ENCODE assay signal across 12 cellular contexts in genomic region chr19:29098863-29099481, GRCh38.
A peak's percentile ranks its signal among the peaks of the same experiment; 100 is the strongest.
DNase-seq lines count a peak whose midpoint lies in the region; ATAC-seq, FAIRE-seq and TF ChIP-seq lines count a peak whose summit lies in the region.
"Had no signal": no experiment of that assay in that cellular context is flagged by ENCODE, and none has a peak within 500 bp of the region (broad histone marks: within the 10 kb centered on the region; RNA-seq: fewer than 3 reads in every experiment).

No MANE protein-coding gene starts in this region.

- H3K9me2 ChIP-seq in hepatocyte (replicated peaks; ENCODE audit: insufficient read depth), result no peaks in the 10 kb centered on the region

- H4K20me1 ChIP-seq in astrocyte (ENCODE audit: insufficient read depth, low read length) (no peaks in the 10 kb centered on the region), hepatocyte (ENCODE audit: insufficient read depth, poor library complexity, severe bottlenecking) (no peaks in the 10 kb centered on the region)

- H3K27ac Mint-ChIP-seq in astrocyte (ENCODE audit: unreplicated experiment), result peak overlapping the region; percentile 83
- no peak overlapping the region for H3K27ac Mint-ChIP-seq in activated CD8-positive, alpha-beta T cell treated with anti-CD3 and anti-CD28 coated beads for 36 hours
- H3K27ac Mint-ChIP-seq: nephron had no signal

- H3K9ac ChIP-seq in astrocyte (ENCODE audit: low read length) (no peak overlapping the region), subcutaneous abdominal adipose tissue (ENCODE audit: low read length in 5 of 5) (peak overlapping the region in 2 of 5 donors; percentile 17 to 54)

- H3K4me3 ChIP-seq in HEK293 (ENCODE audit: low read depth, low read length), result no peak overlapping the region
- H3K4me3 ChIP-seq in astrocyte (ENCODE audit: insufficient read depth, low read depth, low read length), result no peak overlapping the region
- H3K4me3 ChIP-seq in hepatocyte, result no peak overlapping the region
- no peak overlapping the region for H3K4me3 ChIP-seq in subcutaneous abdominal adipose tissue (ENCODE audit: low read depth in 1 of 5, low read length in 5 of 5)

- peaks cover 26% of the 10 kb centered on the region for H3K27me3 Mint-ChIP-seq in astrocyte (ENCODE audit: low read depth, unreplicated experiment)
- peaks cover 5% of the 10 kb centered on the region for H3K27me3 Mint-ChIP-seq in activated CD8-positive, alpha-beta T cell treated with anti-CD3 and anti-CD28 coated beads for 36 hours

- TF ChIP-seq CTCF in HEK293 (tag by site-specific recombination; IDR thresholded peaks at IDR 0.05), result no peak
- no peak for TF ChIP-seq CTCF in astrocyte (IDR thresholded peaks at IDR 0.05; ENCODE audit: insufficient read depth, low read depth, low read length)
- TF ChIP-seq CTCF in hepatocyte (IDR thresholded peaks at IDR 0.05; ENCODE audit: poor library complexity), result no peak
- TF ChIP-seq CTCF in activated CD8-positive, alpha-beta T cell treated with anti-CD3 and anti-CD28 coated beads for 36 hours (IDR thresholded peaks at IDR 0.05), result no peak

- CTCF ChIA-PET in HEK293 (lab: Yijun Ruan, JAX), result interaction anchor here (1.0 to 2.5 kb wide), 4 partner anchors 15 to 165 kb away, joined by 3 to 7 read pairs (median 6); no protein-coding TSS in a partner anchor
- CTCF ChIA-PET in activated CD8-positive, alpha-beta T cell treated with anti-CD3 and anti-CD28 coated beads for 36 hours (lab: Charles Lee), result no interaction called here

- no peak for ATAC-seq in activated CD8-positive, alpha-beta T cell treated with anti-CD3 and anti-CD28 coated beads for 36 hours
- ATAC-seq in HG03025 (IDR thresholded peaks at IDR 0.05; ENCODE audit: low FRiP score, unreplicated experiment), result no peak
- no peak for ATAC-seq in GM18870 (IDR thresholded peaks at IDR 0.05; ENCODE audit: unreplicated experiment)

- H3K36me3 Mint-ChIP-seq in astrocyte (ENCODE audit: low read depth, unreplicated experiment), result no peaks in the 10 kb centered on the region
- H3K36me3 Mint-ChIP-seq in activated CD8-positive, alpha-beta T cell treated with anti-CD3 and anti-CD28 coated beads for 36 hours (ENCODE audit: low read depth), result no peaks in the 10 kb centered on the region

- H3K4me1 ChIP-seq in HEK293 (ENCODE audit: control insufficient read depth, insufficient read depth, low read length) (no peaks in the 10 kb centered on the region), astrocyte (ENCODE audit: insufficient read depth, low read length) (no peaks in the 10 kb centered on the region), hepatocyte (ENCODE audit: insufficient read depth) (peaks cover 4% of the 10 kb centered on the region), subcutaneous abdominal adipose tissue (ENCODE audit: control insufficient read depth in 5 of 5, insufficient read depth in 5 of 5, low read length in 5 of 5) (peaks cover 2 to 40% (median 34%) of the 10 kb centered on the region in 5 donors)

- H3K4me2 ChIP-seq in astrocyte (ENCODE audit: low read length) (no peak overlapping the region), hepatocyte (no peak overlapping the region)

- DNase-seq in astrocyte (ENCODE audit: low read depth) (no peak), hepatocyte (ENCODE audit: low spot score) (peak; percentile 75), ecto neural progenitor cell (ENCODE audit: low spot score) (no peak)
- DNase-seq in activated CD8-positive, alpha-beta T cell treated with anti-CD3 and anti-CD28 coated beads for 36 hours, result no peak
- DNase-seq: effector CD8-positive, alpha-beta T cell; SHP77 had no signal

- no peak overlapping the region for H2AFZ ChIP-seq in astrocyte (ENCODE audit: low read depth, low read length)
- no peak overlapping the region for H2AFZ ChIP-seq in hepatocyte

- H3K4me3 Mint-ChIP-seq in astrocyte (ENCODE audit: unreplicated experiment), result no peak overlapping the region
- H3K4me3 Mint-ChIP-seq in activated CD8-positive, alpha-beta T cell treated with anti-CD3 and anti-CD28 coated beads for 36 hours, result no peak overlapping the region
- H3K4me3 Mint-ChIP-seq: nephron had no signal

- H3K79me2 ChIP-seq in astrocyte (ENCODE audit: insufficient read depth, low read length) (no peaks in the 10 kb centered on the region), hepatocyte (no peaks in the 10 kb centered on the region)

- H3K27ac ChIP-seq in HEK293 (ENCODE audit: extremely low read depth, low read depth, low read length), result no peak overlapping the region
- no peak overlapping the region for H3K27ac ChIP-seq in astrocyte (ENCODE audit: low read depth, low read length)
- peak overlapping the region; percentile 77 for H3K27ac ChIP-seq in hepatocyte
- peak overlapping the region; percentile 96 for H3K27ac ChIP-seq in subcutaneous abdominal adipose tissue (ENCODE audit: low read depth, low read length)

- H3K9me3 ChIP-seq in HEK293 (ENCODE audit: control insufficient read depth, insufficient read depth, low read depth, low read length), result no peaks in the 10 kb centered on the region; the same call in 1 of the 2 replicates
- H3K9me3 ChIP-seq in astrocyte (ENCODE audit: insufficient read depth, low read depth, low read length), result peaks cover 18% of the 10 kb centered on the region
- no peaks in the 10 kb centered on the region for H3K9me3 ChIP-seq in hepatocyte (ENCODE audit: low read depth)
- H3K9me3 ChIP-seq in subcutaneous abdominal adipose tissue (ENCODE audit: control insufficient read depth in 5 of 5, low read length in 5 of 5), result peaks cover 0 to 3% (median 0%) of the 10 kb centered on the region in 5 donors

- 62% methylated on average over 10 of the region's 10 CpGs for WGBS in hepatocyte (ENCODE audit: low lambda C conversion rate, missing lambda C conversion rate)

- peak; percentile 74 for FAIRE-seq in astrocyte (lab: Jason Lieb, UNC)
- FAIRE-seq: G401.6 had no signal

- H3K9me3 Mint-ChIP-seq in astrocyte (ENCODE audit: unreplicated experiment), result peaks cover 4% of the 10 kb centered on the region
- no peaks in the 10 kb centered on the region for H3K9me3 Mint-ChIP-seq in activated CD8-positive, alpha-beta T cell treated with anti-CD3 and anti-CD28 coated beads for 36 hours

- intact Hi-C loops in activated CD8-positive, alpha-beta T cell treated with anti-CD3 and anti-CD28 coated beads for 36 hours (cut with micrococcal nuclease), result no loop called here

- POLR2A ChIA-PET in HEK293 (lab: Yijun Ruan, JAX), result no interaction called here
- POLR2A ChIA-PET in activated CD8-positive, alpha-beta T cell treated with anti-CD3 and anti-CD28 coated beads for 36 hours (lab: Charles Lee), result no interaction called here

- H3K36me3 ChIP-seq in HEK293 (ENCODE audit: control insufficient read depth in 2 of 2, insufficient read depth in 1 of 2, low read length in 2 of 2), result no peaks in the 10 kb centered on the region
- no peaks in the 10 kb centered on the region for H3K36me3 ChIP-seq in astrocyte (ENCODE audit: insufficient read depth, low read length)
- no peaks in the 10 kb centered on the region for H3K36me3 ChIP-seq in hepatocyte (replicated peaks; ENCODE audit: insufficient read depth, low read depth)
- no peaks in the 10 kb centered on the region for H3K36me3 ChIP-seq in subcutaneous abdominal adipose tissue (ENCODE audit: control insufficient read depth in 5 of 5, insufficient read depth in 5 of 5, low read length in 5 of 5)

- no peaks in the 10 kb centered on the region for H3K27me3 ChIP-seq in astrocyte (ENCODE audit: insufficient read depth, low read length)
- no peaks in the 10 kb centered on the region for H3K27me3 ChIP-seq in hepatocyte
- H3K27me3 ChIP-seq in subcutaneous abdominal adipose tissue (ENCODE audit: control insufficient read depth in 5 of 5, insufficient read depth in 4 of 5, low read length in 5 of 5), result peaks cover 0 to 5% (median 0%) of the 10 kb centered on the region in 5 donors

- peaks cover 13% of the 10 kb centered on the region for H3K4me1 Mint-ChIP-seq in astrocyte (ENCODE audit: low read depth, unreplicated experiment)
- no peaks in the 10 kb centered on the region for H3K4me1 Mint-ChIP-seq in activated CD8-positive, alpha-beta T cell treated with anti-CD3 and anti-CD28 coated beads for 36 hours (ENCODE audit: low read depth)
- H3K4me1 Mint-ChIP-seq: nephron had no signal

TF ChIP-seq in HEK293, 187 proteins besides CTCF, POLR2A, EP300 and RAD21:
- TF ChIP-seq GLIS1 (tag by site-specific recombination; IDR thresholded peaks at IDR 0.05), result peak; percentile 60; the same call in 1 of the 2 replicates
- TF ChIP-seq ZNF398 (tag by site-specific recombination; IDR thresholded peaks at IDR 0.05), result peak; percentile 32; the same call in 1 of the 2 replicates
- peak; percentile 84 for TF ChIP-seq ZFHX2 (tag by site-specific recombination; conservative IDR thresholded peaks at IDR 0.05)
- TF ChIP-seq ZNF223 (tag by site-specific recombination; IDR thresholded peaks at IDR 0.05), result 0 out of 2 replicates have a peak, but pooled peaks have one; percentile 33
- 0 out of 2 replicates have a peak, but pooled peaks have one; percentile 22 for TF ChIP-seq ZNF473 (tag by site-specific recombination; IDR thresholded peaks at IDR 0.05)
- TF ChIP-seq EGR2 (tag by site-specific recombination; IDR thresholded peaks at IDR 0.05; ENCODE audit: low read depth), result peak; percentile 64
- TF ChIP-seq ZNF600 (tag by site-specific recombination; IDR thresholded peaks at IDR 0.05), result no peak
- peak; percentile 10; the same call in 1 of the 2 replicates for TF ChIP-seq GLIS2 (tag by site-specific recombination; IDR thresholded peaks at IDR 0.05)
- peak; percentile 89 for TF ChIP-seq ZIC2 (tag by site-specific recombination; IDR thresholded peaks at IDR 0.05)
- no peak for TF ChIP-seq ZNF266 (tag by site-specific recombination; IDR thresholded peaks at IDR 0.05; ENCODE audit: low read depth)
- no peak for TF ChIP-seq ZNF24 (tag by site-specific recombination; IDR thresholded peaks at IDR 0.05)

Comparison
In these comparisons a context has a peak if more than half of its experiments do, and no peak if none do; other contexts are left out.
1. H3K27ac ChIP-seq: peak in hepatocyte (single experiment) and subcutaneous abdominal adipose tissue (single experiment); none in HEK293 (single experiment) and astrocyte (single experiment).